Comparison of ENCODE assay signal across 26 cellular contexts in genomic region chr9:77533678-77534077, GRCh38.
A peak's percentile ranks its signal among the peaks of the same experiment; 100 is the strongest.
DNase-seq lines count a peak whose midpoint lies in the region; ATAC-seq, FAIRE-seq and TF ChIP-seq lines count a peak whose summit lies in the region.
"Had no signal": no experiment of that assay in that cellular context is flagged by ENCODE, and none has a peak within 500 bp of the region (broad histone marks: within the 10 kb centered on the region; RNA-seq: fewer than 3 reads in every experiment).

No MANE protein-coding gene starts in this region.

- DNase-seq in HepG2 (ENCODE audit: low spot score) (peak; percentile 24), right lobe of liver (no peak), pancreas (no peak), HuH-7 (ENCODE audit: low spot score) (no peak), SW 1271 (lab: John Stamatoyannopoulos, UW) (no peak)
- DNase-seq: activated CD4-positive, alpha-beta memory T cell treated with anti-CD3 and anti-CD28 coated beads, Interleukin-2, amount 10 ng/mL, durations not matched to agents 7 days and 5 days; activated CD4-positive, CD25-positive, alpha-beta regulatory T cell treated with anti-CD3 and anti-CD28 coated beads, Interleukin-2, amount 50 U/mL, for 72 hours; activated effector memory CD4-positive, alpha-beta T cell treated with Interleukin-2 at 50 U/mL for 16 hours; GOT3; islet precursor cell; KG1; NCI-H1417 treated with DMSO at 0.1 percent for 48 hours; NCI-H2107; NCI-H446; NCI-H774; right cardiac atrium; stimulated activated CD4-positive, alpha-beta T cell treated with anti-CD3 and anti-CD28 coated beads, Interleukin-4, amount 100 ng/mL, for 1 hour had no signal

- H3K4me3 ChIP-seq in HepG2 (replicated peaks in 1 of 3; ENCODE audit: insufficient read depth in 1 of 3, low read depth in 2 of 3, low read length in 3 of 3), result peak overlapping the region in 1 of 3 experiments; percentile 21; a peak in 2 of 6 replicates
- no peak overlapping the region for H3K4me3 ChIP-seq in right lobe of liver
- no peak overlapping the region for H3K4me3 ChIP-seq in iPS-18a (ENCODE audit: low read length)
- H3K4me3 ChIP-seq in pancreas, result no peak overlapping the region
- H3K4me3 ChIP-seq: ascending aorta had no signal

- H3K9ac ChIP-seq in HepG2 (ENCODE audit: insufficient read depth, low read depth, low read length) (peak overlapping the region; percentile 32; the same call in 1 of the 2 replicates), iPS-18a (ENCODE audit: low read length) (no peak overlapping the region)
- H3K9ac ChIP-seq: parathyroid adenoma had no signal

- H3K27me3 ChIP-seq in HepG2 (ENCODE audit: control insufficient read depth in 1 of 2, insufficient read depth in 2 of 2, low read length in 2 of 2) (peaks cover 0 to 10% of the 10 kb centered on the region in 2 experiments; a peak in 1 of 5 replicates), right lobe of liver (no peaks in the 10 kb centered on the region), iPS-18a (ENCODE audit: control insufficient read depth, insufficient read depth, low read length) (no peaks in the 10 kb centered on the region), pancreas (no peaks in the 10 kb centered on the region)
- H3K27me3 ChIP-seq: ascending aorta had no signal

- POLR2A ChIA-PET in HepG2 (lab: Yijun Ruan, JAX), result no interaction called here

- TF ChIP-seq CTCF in HepG2 (CRISPR knock-in tag; IDR thresholded peaks at IDR 0.05) (no peak), right lobe of liver (IDR thresholded peaks at IDR 0.05) (no peak), pancreas (IDR thresholded peaks at IDR 0.05) (no peak)

- CTCF ChIA-PET in HepG2 (lab: Yijun Ruan, JAX; ENCODE audit: low intra/inter-chr PET ratio, low total read pairs), result no interaction called here

- H3K9me3 ChIP-seq in HepG2 (ENCODE audit: low read length), result no peaks in the 10 kb centered on the region
- H3K9me3 ChIP-seq in right lobe of liver, result no peaks in the 10 kb centered on the region
- H3K9me3 ChIP-seq in iPS-18a (ENCODE audit: control insufficient read depth, low read depth, low read length), result no peaks in the 10 kb centered on the region
- no peaks in the 10 kb centered on the region for H3K9me3 ChIP-seq in pancreas
- H3K9me3 ChIP-seq: ascending aorta had no signal

- 49% methylated on average over 3 of the region's 3 CpGs for WGBS in HepG2 (ENCODE audit: low lambda C conversion rate)
- 77% methylated on average over 3 of the region's 3 CpGs for WGBS in right lobe of liver (ENCODE audit: insufficient coverage, low coverage, low lambda C conversion rate, missing lambda C conversion rate)
- 29 to 36% methylated on average over 3 of the region's 3 CpGs for WGBS in pancreas, 2 donors

- TF ChIP-seq EP300 in HepG2 (IDR thresholded peaks at IDR 0.05; ENCODE audit: low read depth in 2 of 2, low read length in 2 of 2) (0 out of 4 replicates have a peak, but pooled peaks of 1 of the 2 experiments have one; percentile 5), HepG2 (CRISPR knock-in tag; IDR thresholded peaks at IDR 0.05; ENCODE audit: borderline replicate concordance) (no peak)

- ATAC-seq in HepG2 (peak; percentile 9; the same call in 1 of the 3 replicates), right lobe of liver (no peak), pancreas (peak in 2 of 4 donors; percentile 42 to 47), HG02571 (IDR thresholded peaks at IDR 0.05; ENCODE audit: unreplicated experiment) (no peak), HG02870 (IDR thresholded peaks at IDR 0.05; ENCODE audit: unreplicated experiment) (no peak)
- ATAC-seq: natural killer cell treated with Interleukin-12 subunit alpha and Interleukin-12 subunit beta and Interleukin-15 and Interleukin-18, amount 100 ng/mL, for 72 hours; stimulated activated effector memory CD8-positive, alpha-beta T cell treated with anti-CD3 and anti-CD28 coated beads, Interleukin-12 subunit alpha, Interleukin-12 subunit beta, amount 100 ng/mL, for 72 hours had no signal

- no peak for TF ChIP-seq RAD21 in HepG2 (CRISPR knock-in tag; IDR thresholded peaks at IDR 0.05)

- peak overlapping the region; percentile 54 for H3K27ac ChIP-seq in HepG2 (ENCODE audit: extremely low read length, insufficient read depth, low read length)
- no peak overlapping the region for H3K27ac ChIP-seq in right lobe of liver
- H3K27ac ChIP-seq in iPS-18a (ENCODE audit: low read length), result peak overlapping the region; percentile 31
- peak overlapping the region in 3 of 4 donors; percentile 4 to 61 (median 22) for H3K27ac ChIP-seq in pancreas
- H3K27ac ChIP-seq: ascending aorta, parathyroid adenoma had no signal

- no peaks in the 10 kb centered on the region for H4K20me1 ChIP-seq in HepG2 (ENCODE audit: insufficient read depth, low read length)

- intact Hi-C loops in HepG2 (cut with micrococcal nuclease; ENCODE audit: unreplicated experiment), result loop anchor here (2.0 kb wide), 2 partner anchors 21 to 41 kb away; no protein-coding TSS in a partner anchor
- intact Hi-C loops in right lobe of liver (cut with DNase I), result no loop called here
- intact Hi-C loops in pancreas (cut with DNase I), result no loop called here

- in situ Hi-C loops in HepG2 (cut with HindIII; ENCODE audit: extremely low pct_ligation_motif_present, low pct_unique_long_range_greater_than_20kb), result no loop called here

- peak; percentile 18 for FAIRE-seq in HepG2 (lab: Jason Lieb, UNC)
- FAIRE-seq in pancreas (lab: Jason Lieb, UNC), result no peak
- FAIRE-seq: D721Med, urothelium cell line had no signal

- H3K4me1 ChIP-seq in HepG2 (ENCODE audit: insufficient read depth, low read length) (peaks cover 42% of the 10 kb centered on the region), right lobe of liver (no peaks in the 10 kb centered on the region), iPS-18a (ENCODE audit: control insufficient read depth, low read depth, low read length) (peaks cover 33% of the 10 kb centered on the region), pancreas (peaks cover 0 to 3% (median 3%) of the 10 kb centered on the region in 3 donors)
- H3K4me1 ChIP-seq: ascending aorta, parathyroid adenoma had no signal

- no peak for TF ChIP-seq POLR2A in HepG2 (IDR thresholded peaks at IDR 0.05; ENCODE audit: insufficient read depth in 1 of 2, low read depth in 2 of 2, low read length in 2 of 2)
- no peak for TF ChIP-seq POLR2A in right lobe of liver (IDR thresholded peaks at IDR 0.05)

- BruUV-seq in HepG2 (replicated peaks; lab: Mats Ljungman, UMichigan), result no TSS peak

- H3K36me3 ChIP-seq in HepG2 (replicated peaks in 1 of 2; ENCODE audit: control insufficient read depth in 1 of 2, insufficient read depth in 2 of 2, low read length in 2 of 2) (no peaks in the 10 kb centered on the region), right lobe of liver (no peaks in the 10 kb centered on the region), iPS-18a (ENCODE audit: control insufficient read depth, low read depth, low read length) (no peaks in the 10 kb centered on the region), pancreas (no peaks in the 10 kb centered on the region)
- H3K36me3 ChIP-seq: ascending aorta had no signal

- H3K79me2 ChIP-seq in HepG2 (ENCODE audit: insufficient read depth, low read length), result no peaks in the 10 kb centered on the region
- H3K79me2 ChIP-seq: parathyroid adenoma had no signal

- H3K4me2 ChIP-seq in HepG2 (ENCODE audit: low read depth, low read length), result peak overlapping the region; percentile 62

- no peak overlapping the region for H2AFZ ChIP-seq in HepG2 (ENCODE audit: low read length)
- H2AFZ ChIP-seq: parathyroid adenoma had no signal

TF ChIP-seq in HepG2, 621 proteins besides CTCF, POLR2A, EP300 and RAD21 (continues in another document):
- TF ChIP-seq RARG (CRISPR knock-in tag; IDR thresholded peaks at IDR 0.05; ENCODE audit: low read depth) (no peak), CBX5 (CRISPR knock-in tag; IDR thresholded peaks at IDR 0.05; ENCODE audit: borderline replicate concordance) (no peak), NR2F6 (IDR thresholded peaks at IDR 0.05) (no peak; the same call in 1 of the 2 replicates), NR2F6 (CRISPR knock-in tag; IDR thresholded peaks at IDR 0.05) (0 out of 2 replicates have a peak, but pooled peaks have one; percentile 33), SALL1 (CRISPR knock-in tag; IDR thresholded peaks at IDR 0.05) (peak; percentile 20; the same call in 1 of the 2 replicates), ZNF773 (CRISPR knock-in tag; IDR thresholded peaks at IDR 0.05; ENCODE audit: borderline replicate concordance) (no peak), ZFP1 (CRISPR knock-in tag; IDR thresholded peaks at IDR 0.05) (0 out of 2 replicates have a peak, but pooled peaks have one; percentile 35), FOXA3 (CRISPR knock-in tag; IDR thresholded peaks at IDR 0.05) (0 out of 2 replicates have a peak, but pooled peaks have one; percentile 15), MTF2 (CRISPR knock-in tag; IDR thresholded peaks at IDR 0.05; ENCODE audit: borderline replicate concordance) (no peak), TFAP4 (IDR thresholded peaks at IDR 0.05; ENCODE audit: borderline replicate concordance, low read depth) (peak; percentile 71; the same call in 1 of the 2 replicates), ZFP90 (CRISPR knock-in tag; IDR thresholded peaks at IDR 0.05; ENCODE audit: borderline replicate concordance) (no peak)
- TF ChIP-seq, protein P1, sequence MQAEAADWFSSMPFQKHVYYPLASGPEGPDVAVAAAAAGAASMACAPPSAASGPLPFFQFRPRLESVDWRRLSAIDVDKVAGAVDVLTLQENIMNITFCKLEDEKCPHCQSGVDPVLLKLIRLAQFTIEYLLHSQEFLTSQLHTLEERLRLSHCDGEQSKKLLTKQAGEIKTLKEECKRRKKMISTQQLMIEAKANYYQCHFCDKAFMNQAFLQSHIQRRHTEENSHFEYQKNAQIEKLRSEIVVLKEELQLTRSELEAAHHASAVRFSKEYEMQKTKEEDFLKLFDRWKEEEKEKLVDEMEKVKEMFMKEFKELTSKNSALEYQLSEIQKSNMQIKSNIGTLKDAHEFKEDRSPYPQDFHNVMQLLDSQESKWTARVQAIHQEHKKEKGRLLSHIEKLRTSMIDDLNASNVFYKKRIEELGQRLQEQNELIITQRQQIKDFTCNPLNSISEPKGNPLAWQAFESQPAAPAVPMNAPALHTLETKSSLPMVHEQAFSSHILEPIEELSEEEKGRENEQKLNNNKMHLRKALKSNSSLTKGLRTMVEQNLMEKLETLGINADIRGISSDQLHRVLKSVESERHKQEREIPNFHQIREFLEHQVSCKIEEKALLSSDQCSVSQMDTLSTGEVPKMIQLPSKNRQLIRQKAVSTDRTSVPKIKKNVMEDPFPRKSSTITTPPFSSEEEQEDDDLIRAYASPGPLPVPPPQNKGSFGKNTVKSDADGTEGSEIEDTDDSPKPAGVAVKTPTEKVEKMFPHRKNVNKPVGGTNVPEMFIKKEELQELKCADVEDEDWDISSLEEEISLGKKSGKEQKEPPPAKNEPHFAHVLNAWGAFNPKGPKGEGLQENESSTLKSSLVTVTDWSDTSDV (CRISPR knock-in tag; IDR thresholded peaks at IDR 0.05), result no peak

Comparison
In these comparisons a context has a peak if more than half of its experiments do, and no peak if none do; other contexts are left out.
1. H3K27ac ChIP-seq: peak in HepG2 (single experiment), iPS-18a (single experiment) and pancreas (3 of 4); none in right lobe of liver (0 of 3).